Comparison of ENCODE assay signal across 1 cellular context in the genomic region with DNA sequence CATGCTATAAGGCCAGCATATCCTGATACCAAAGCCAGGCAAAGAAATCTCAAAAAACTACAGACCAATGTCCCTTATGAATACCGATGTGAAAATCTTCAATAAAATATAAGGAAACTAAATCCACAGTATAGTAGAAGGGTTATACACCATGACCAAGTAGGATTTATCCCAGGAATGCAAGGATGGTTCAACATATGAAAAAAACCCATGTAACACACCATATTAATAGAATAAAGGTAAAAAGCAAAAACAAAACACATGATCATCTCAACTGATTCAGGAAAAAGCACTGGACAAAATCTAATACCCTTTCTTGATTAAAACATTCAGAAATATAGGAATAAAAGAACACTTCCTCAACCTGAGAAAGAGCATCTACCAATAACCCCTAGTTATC.
A peak's percentile ranks its signal among the peaks of the same experiment; 100 is the strongest.
TF ChIP-seq lines count a peak whose summit lies in the region.

No MANE protein-coding gene starts in this region.

TF ChIP-seq in GM12878, 131 proteins besides CTCF, POLR2A, EP300 and RAD21 (continued from another document):
- TF ChIP-seq, protein P1, sequence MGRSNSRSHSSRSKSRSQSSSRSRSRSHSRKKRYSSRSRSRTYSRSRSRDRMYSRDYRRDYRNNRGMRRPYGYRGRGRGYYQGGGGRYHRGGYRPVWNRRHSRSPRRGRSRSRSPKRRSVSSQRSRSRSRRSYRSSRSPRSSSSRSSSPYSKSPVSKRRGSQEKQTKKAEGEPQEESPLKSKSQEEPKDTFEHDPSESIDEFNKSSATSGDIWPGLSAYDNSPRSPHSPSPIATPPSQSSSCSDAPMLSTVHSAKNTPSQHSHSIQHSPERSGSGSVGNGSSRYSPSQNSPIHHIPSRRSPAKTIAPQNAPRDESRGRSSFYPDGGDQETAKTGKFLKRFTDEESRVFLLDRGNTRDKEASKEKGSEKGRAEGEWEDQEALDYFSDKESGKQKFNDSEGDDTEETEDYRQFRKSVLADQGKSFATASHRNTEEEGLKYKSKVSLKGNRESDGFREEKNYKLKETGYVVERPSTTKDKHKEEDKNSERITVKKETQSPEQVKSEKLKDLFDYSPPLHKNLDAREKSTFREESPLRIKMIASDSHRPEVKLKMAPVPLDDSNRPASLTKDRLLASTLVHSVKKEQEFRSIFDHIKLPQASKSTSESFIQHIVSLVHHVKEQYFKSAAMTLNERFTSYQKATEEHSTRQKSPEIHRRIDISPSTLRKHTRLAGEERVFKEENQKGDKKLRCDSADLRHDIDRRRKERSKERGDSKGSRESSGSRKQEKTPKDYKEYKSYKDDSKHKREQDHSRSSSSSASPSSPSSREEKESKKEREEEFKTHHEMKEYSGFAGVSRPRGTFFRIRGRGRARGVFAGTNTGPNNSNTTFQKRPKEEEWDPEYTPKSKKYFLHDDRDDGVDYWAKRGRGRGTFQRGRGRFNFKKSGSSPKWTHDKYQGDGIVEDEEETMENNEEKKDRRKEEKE (IDR thresholded peaks at IDR 0.05): no peak
- TF ChIP-seq ZNF217 (IDR thresholded peaks at IDR 0.05): no peak
- no peak for TF ChIP-seq FOS (IDR thresholded peaks at IDR 0.05; ENCODE audit: borderline replicate concordance, extremely low read depth, insufficient read length)
- TF ChIP-seq CBX5 (IDR thresholded peaks at IDR 0.05; ENCODE audit: low read depth): 0 out of 2 replicates have a peak, but pooled peaks have one; percentile 42
